In genomic region chr20:47204008-47204745, GRCh38 we compare ENCODE assay signal across 1 cellular context.
TF ChIP-seq lines count a peak whose summit lies in the region.

No MANE protein-coding gene starts in this region.

TF ChIP-seq in SK-N-SH treated with all-trans-retinoic acid at 6 μM for 48 hours, 23 proteins besides CTCF, POLR2A, EP300 and RAD21 (continued from another document):
- TF ChIP-seq POU6F1 (CRISPR knock-in tag; IDR thresholded peaks at IDR 0.05; ENCODE audit: borderline replicate concordance, low read depth), result no peak
